ENCODE assay signal across 21 cellular contexts in genomic region chr9:129193655-129194054, GRCh38. TPM values are rescaled to one million over a fixed set of nuclear protein-coding genes. Genes with fewer than 3 reads are reported as not detected.
A peak's percentile ranks its signal among the peaks of the same experiment; 100 is the strongest.
DNase-seq lines count a peak whose midpoint lies in the region; ATAC-seq, FAIRE-seq and TF ChIP-seq lines count a peak whose summit lies in the region.
"Had no signal": no experiment of that assay in that cellular context is flagged by ENCODE, and none has a peak within 500 bp of the region (broad histone marks: within the 10 kb centered on the region; RNA-seq: fewer than 3 reads in every experiment).

No MANE protein-coding gene starts in this region.

- TF ChIP-seq RAD21 in A549 (conservative IDR thresholded peaks at IDR 0.05 in 1 of 2, IDR thresholded peaks at IDR 0.05 in 1 of 2) (no peak), Ishikawa (IDR thresholded peaks at IDR 0.05; ENCODE audit: low read depth) (no peak), H1 (IDR thresholded peaks at IDR 0.05 in 1 of 2, conservative IDR thresholded peaks at IDR 0.05 in 1 of 2; ENCODE audit: low read depth in 2 of 2, low read length in 2 of 2) (no peak)

- H3K27ac ChIP-seq in A549: no peak overlapping the region; a peak in 1 of 6 replicates
- no peak overlapping the region for H3K27ac ChIP-seq in H1 (ENCODE audit: low read depth, low read length)

- H3K4ac ChIP-seq in H1 (replicated peaks; ENCODE audit: insufficient read length, low read depth, low read length): no peak overlapping the region

- H4K91ac ChIP-seq in H1 (replicated peaks; ENCODE audit: insufficient read length, low read length): no peak overlapping the region

- no peaks in the 10 kb centered on the region for H3K23me2 ChIP-seq in H1 (ENCODE audit: low read depth, low read length)

- H2BK20ac ChIP-seq in H1 (ENCODE audit: low read length): no peak overlapping the region

- H2BK5ac ChIP-seq in H1 (ENCODE audit: low read depth, low read length): no peak overlapping the region

- TF ChIP-seq POLR2A in A549 (IDR thresholded peaks at IDR 0.05; ENCODE audit: low read length) (no peak), H1 (IDR thresholded peaks at IDR 0.05; ENCODE audit: control extremely low read depth in 1 of 2, low read depth in 2 of 2, low read length in 2 of 2) (no peak)

- no peak overlapping the region for H2BK12ac ChIP-seq in H1 (ENCODE audit: low read depth, low read length)

- DNase-seq in A549 (ENCODE audit: low read depth in 1 of 2, low spot score in 1 of 2) (no peak), H1 (ENCODE audit: low read depth in 1 of 2, low spot score in 2 of 2) (no peak), putamen (ENCODE audit: low spot score) (no peak), NCI-H1105 treated with DMSO at 0.1 percent for 48 hours (lab: John Stamatoyannopoulos, UW) (no peak), DMS79 (lab: John Stamatoyannopoulos, UW) (no peak)
- DNase-seq in stimulated activated effector memory CD8-positive, alpha-beta T cell treated with anti-CD3 and anti-CD28 coated beads, Interleukin-12 subunit alpha, Interleukin-12 subunit beta, amount 100 ng/mL, for 72 hours (ENCODE audit: low spot score in 2 of 2): no peak
- DNase-seq: 8988T; C1 segment of cervical spinal cord; Calu3; CD4-positive, alpha-beta memory T cell; COR-L47; DMS53; DND-41; GOT3; H7; HCEC 1CT had no signal

- no peaks in the 10 kb centered on the region for H3K79me1 ChIP-seq in H1 (ENCODE audit: low read depth, low read length)

- H3K9ac ChIP-seq in H1 (replicated peaks in 1 of 4; ENCODE audit: extremely low read depth in 1 of 4, low read depth in 3 of 4, low read length in 3 of 4): no peak overlapping the region

- H3K36me3 Mint-ChIP-seq in stimulated activated effector memory CD8-positive, alpha-beta T cell treated with anti-CD3 and anti-CD28 coated beads, Interleukin-12 subunit alpha, Interleukin-12 subunit beta, amount 100 ng/mL, for 72 hours: no peaks in the 10 kb centered on the region
- H3K36me3 Mint-ChIP-seq: CD4-positive, alpha-beta memory T cell had no signal

- H3K9me3 Mint-ChIP-seq in stimulated activated effector memory CD8-positive, alpha-beta T cell treated with anti-CD3 and anti-CD28 coated beads, Interleukin-12 subunit alpha, Interleukin-12 subunit beta, amount 100 ng/mL, for 72 hours: no peaks in the 10 kb centered on the region

- no peak overlapping the region for H2AK5ac ChIP-seq in H1 (ENCODE audit: low read depth, low read length)

- H3K79me2 ChIP-seq in H1 (ENCODE audit: control insufficient read depth in 1 of 2, insufficient read depth in 2 of 2, low read length in 2 of 2): no peaks in the 10 kb centered on the region

- no peak overlapping the region for H2BK15ac ChIP-seq in H1 (ENCODE audit: low read length)

- no peak overlapping the region for H3K14ac ChIP-seq in H1 (ENCODE audit: insufficient read length)

- H3K4me1 ChIP-seq in A549 (no peaks in the 10 kb centered on the region), H1 (replicated peaks in 1 of 4; ENCODE audit: control insufficient read depth in 3 of 4, insufficient read depth in 4 of 4, low read length in 3 of 4) (peaks cover 0 to 6% (median 3%) of the 10 kb centered on the region in 4 experiments; a peak in 4 of 7 replicates)

- H4K20me1 ChIP-seq in H1 (replicated peaks in 1 of 2; ENCODE audit: control insufficient read depth in 1 of 2, insufficient read depth in 2 of 2, low read length in 2 of 2): no peaks in the 10 kb centered on the region

- WGBS in A549 (ENCODE audit: missing lambda C conversion rate): 65% methylated on average over 7 of the region's 7 CpGs
- WGBS in H1 (ENCODE audit: extremely low coverage in 1 of 2, insufficient coverage in 1 of 2, insufficient read length in 1 of 2, insufficient replicate concordance in 2 of 2, low coverage in 1 of 2, low lambda C conversion rate in 2 of 2, missing lambda C conversion rate in 1 of 2), 2 experiments: 76% methylated on average over 5 of the region's 7 CpGs; no CpG with 5 or more reads in 1 of the 2 experiments

- H3K27me3 ChIP-seq in H1 (replicated peaks in 1 of 4; ENCODE audit: control insufficient read depth in 3 of 4, extremely low read depth in 1 of 4, insufficient read depth in 3 of 4, low read length in 3 of 4): peaks cover 0 to 17% (median 12%) of the 10 kb centered on the region in 4 experiments; a peak in 4 of 7 replicates

- no peaks in the 10 kb centered on the region for H3K4me1 Mint-ChIP-seq in stimulated activated effector memory CD8-positive, alpha-beta T cell treated with anti-CD3 and anti-CD28 coated beads, Interleukin-12 subunit alpha, Interleukin-12 subunit beta, amount 100 ng/mL, for 72 hours

- CTCF ChIA-PET in A549 (lab: Yijun Ruan, JAX) (interaction anchor here (0.8 to 1.8 kb wide), 5 partner anchors 12 to 87 kb away, joined by 3 to 6 read pairs (median 4); no protein-coding TSS in a partner anchor), H1 (lab: Charles Lee; ENCODE audit: partially characterized antibody) (interaction anchor here (2.2 to 6.2 kb wide), 2 partner anchors 11 to 21 kb away, joined by 13 to 41 read pairs; no protein-coding TSS in a partner anchor)

- H3K9me3 ChIP-seq in A549 (peaks cover 36% of the 10 kb centered on the region; the same call in 2 of the 3 replicates), H1 (ENCODE audit: insufficient read depth in 2 of 2, low read depth in 1 of 2, low read length in 1 of 2) (no peaks in the 10 kb centered on the region; a peak in 1 of 4 replicates)

- no peaks in the 10 kb centered on the region for H3K36me3 ChIP-seq in H1 (ENCODE audit: control insufficient read depth in 2 of 4, insufficient read depth in 4 of 4, low read length in 3 of 4)

- no peak overlapping the region for H4K5ac ChIP-seq in H1 (ENCODE audit: insufficient read length, low read depth, low read length)

- H3K27ac Mint-ChIP-seq in stimulated activated effector memory CD8-positive, alpha-beta T cell treated with anti-CD3 and anti-CD28 coated beads, Interleukin-12 subunit alpha, Interleukin-12 subunit beta, amount 100 ng/mL, for 72 hours: peak overlapping the region; percentile 54

- 0 out of 2 replicates have a peak overlapping the region, but pooled peaks have one; percentile 16 for H2AFZ ChIP-seq in H1 (ENCODE audit: low read length)

- TF ChIP-seq EP300 in A549 (IDR thresholded peaks at IDR 0.05) (no peak), Ishikawa (IDR thresholded peaks at IDR 0.05; ENCODE audit: borderline replicate concordance) (peak; percentile 63; the same call in 1 of the 2 replicates), H1 (IDR thresholded peaks at IDR 0.05; ENCODE audit: borderline replicate concordance in 1 of 2, low read depth in 2 of 2, low read length in 2 of 2) (no peak)

- POLR2A ChIA-PET in A549 (lab: Yijun Ruan, JAX): no interaction called here
- POLR2A ChIA-PET in H1 (lab: Charles Lee; ENCODE audit: partially characterized antibody): interaction anchor here (0.6 to 1.1 kb wide), 4 partner anchors 16 to 289 kb away, joined by 3 to 5 read pairs (median 4); no protein-coding TSS in a partner anchor

- H3K4me2 ChIP-seq in A549 (no peak overlapping the region), H1 (ENCODE audit: insufficient read depth in 1 of 2, low read depth in 2 of 2, low read length in 2 of 2) (no peak overlapping the region)

- peak overlapping the region; percentile 62 for H4K8ac ChIP-seq in H1 (ENCODE audit: extremely low read depth, insufficient read depth, low read length)

- H3K4me3 Mint-ChIP-seq in stimulated activated effector memory CD8-positive, alpha-beta T cell treated with anti-CD3 and anti-CD28 coated beads, Interleukin-12 subunit alpha, Interleukin-12 subunit beta, amount 100 ng/mL, for 72 hours: no peak overlapping the region
- H3K4me3 Mint-ChIP-seq: CD4-positive, alpha-beta memory T cell had no signal

- no peak overlapping the region for H3K18ac ChIP-seq in H1 (ENCODE audit: extremely low read depth, low read length)

- no peak overlapping the region for H3K23ac ChIP-seq in H1 (ENCODE audit: insufficient read length)

- H3K56ac ChIP-seq in H1 (replicated peaks; ENCODE audit: insufficient read length, low read depth, low read length): no peak overlapping the region

- no peak overlapping the region for H2BK120ac ChIP-seq in H1 (replicated peaks; ENCODE audit: low read depth, low read length)

- H3K4me3 ChIP-seq in A549: no peak overlapping the region
- no peak overlapping the region for H3K4me3 ChIP-seq in H1 (ENCODE audit: extremely low read depth in 1 of 4, insufficient read depth in 2 of 4, low read depth in 3 of 4, low read length in 4 of 4)

- peak; percentile 22 to 40; a peak in 3 of 6 replicates for ATAC-seq in A549
- ATAC-seq in stimulated activated effector memory CD8-positive, alpha-beta T cell treated with anti-CD3 and anti-CD28 coated beads, Interleukin-12 subunit alpha, Interleukin-12 subunit beta, amount 100 ng/mL, for 72 hours: no peak
- ATAC-seq in GM19035 (IDR thresholded peaks at IDR 0.05; ENCODE audit: unreplicated experiment): no peak

- FAIRE-seq in A549 (lab: Jason Lieb, UNC) (no peak), H1 (lab: Jason Lieb, UNC) (no peak)
- FAIRE-seq: G401.6, GM12892, GM19239 had no signal

- no peak for TF ChIP-seq CTCF in A549 (IDR thresholded peaks at IDR 0.05)
- no peak for TF ChIP-seq CTCF in H1 (IDR thresholded peaks at IDR 0.05; ENCODE audit: control extremely low read depth in 1 of 3, insufficient read depth in 1 of 3, low read depth in 1 of 3, low read length in 3 of 3)

TF ChIP-seq in A549, 52 proteins besides CTCF, POLR2A, EP300 and RAD21 (continues in another document):
- TF ChIP-seq HOXA7 (CRISPR knock-in tag; IDR thresholded peaks at IDR 0.05) (no peak), TFCP2L1 (CRISPR knock-in tag; IDR thresholded peaks at IDR 0.05) (no peak)

TF ChIP-seq in Ishikawa, 13 proteins besides CTCF, POLR2A, EP300 and RAD21:
- peak; percentile 35; the same call in 1 of the 2 replicates for TF ChIP-seq TCF12 (IDR thresholded peaks at IDR 0.05; ENCODE audit: low read depth)
- TF ChIP-seq EGR1 (IDR thresholded peaks at IDR 0.05): no peak

TF ChIP-seq in H1, 55 proteins besides CTCF, POLR2A, EP300 and RAD21 (continues in another document):
- TF ChIP-seq ZNF274 (IDR thresholded peaks at IDR 0.05; ENCODE audit: borderline replicate concordance, extremely low read depth, low read length) (no peak), TCF12 (IDR thresholded peaks at IDR 0.05; ENCODE audit: low read depth, low read length) (no peak)

RNA-seq across cellular contexts. Expression of gene IER5L, which starts 15.6 kb away (rescaled TPM):
- 16.8 and 25.1 TPM in 2 replicates for polyA plus RNA-seq in A549 (2011; rRNA removed)
- polyA plus RNA-seq in A549 (2012; cell fraction: cytosol; rRNA removed): 51.4 and 90.0 TPM in 2 replicates
- polyA plus RNA-seq in A549 (2012; cell fraction: nucleus; rRNA removed): 63.3 and 123 TPM in 2 replicates
- polyA plus RNA-seq in A549 (2017; fragmentation: RNase III; extraction: RNeasy Plus Mini Kit Qiagen cat#74134 plus additional on column Dnase treatment): 47.9 to 67.5 TPM (median 54.9 TPM) in 3 replicates
- 18.1 and 21.3 TPM in 2 replicates for polyA minus RNA-seq in A549 (2011; rRNA and poly(A)+ RNA removed)
- total RNA-seq in H1 (2021; fragmentation: NEBNext Ultra II Directional; extraction: Animal tissue kit (Norgen Biotek cat#: 25700)): 1.0 and 1.2 TPM in 2 replicates
- polyA plus RNA-seq in H1 (2011; rRNA removed): 0.65 and 0.96 TPM in 2 replicates
- polyA plus RNA-seq in H1 (2011; cell fraction: cytosol; rRNA removed): 0.62 TPM
- 1.7 TPM for polyA plus RNA-seq in H1 (2011; cell fraction: nucleus; rRNA removed)
- 0.25 to 0.47 TPM (median 0.34 TPM) in 4 replicates for polyA plus RNA-seq in H1 (2012, experiment 1 of 2)
- polyA plus RNA-seq in H1 (2012, experiment 2 of 2): 0.16 TPM
- polyA plus RNA-seq in H1 (2013, experiment 1 of 2): 0.36 TPM
- 0.48 TPM for polyA plus RNA-seq in H1 (2013, experiment 2 of 2)
- 0.22 and 0.27 TPM in 2 replicates for polyA minus RNA-seq in H1 (2011; rRNA and poly(A)+ RNA removed)
- 0.66 TPM for polyA minus RNA-seq in H1 (2011; cell fraction: cytosol; rRNA and poly(A)+ RNA removed)
- 6.8 TPM for polyA minus RNA-seq in H1 (2011; cell fraction: nucleus; rRNA and poly(A)+ RNA removed)

Comparison
In these comparisons a context has a peak if more than half of its experiments do, and no peak if none do; other contexts are left out.
1. ATAC-seq: peak in A549 (2 of 2); none in stimulated activated effector memory CD8-positive, alpha-beta T cell treated with anti-CD3 and anti-CD28 coated beads, Interleukin-12 subunit alpha, Interleukin-12 subunit beta, amount 100 ng/mL, for 72 hours (single experiment) and GM19035 (single experiment).
2. RNA of gene IER5L, which starts 15.6 kb away (polyA plus RNA-seq): 16.8 to 123 TPM in A549; 0.16 to 1.7 TPM in H1; every median in the first group is over 4 times any median in the second.